Comparison of ENCODE assay signal across 2 cellular contexts in genomic region chr1:21997891-21998623, GRCh38.
TF ChIP-seq lines count a peak whose summit lies in the region.

No MANE protein-coding gene starts in this region.

TF ChIP-seq in K562, 482 proteins besides CTCF, POLR2A, EP300 and RAD21:
- TF ChIP-seq ZNF239 (CRISPR knock-in tag; IDR thresholded peaks at IDR 0.05) (peak; percentile 92), RBM25 (IDR thresholded peaks at IDR 0.05; ENCODE audit: low read depth, low read length, severe bottlenecking) (peak; percentile 66)

TF ChIP-seq in endothelial cell of umbilical vein, 7 proteins besides CTCF, POLR2A, EP300 and RAD21:
- TF ChIP-seq JUN (IDR thresholded peaks at IDR 0.05; ENCODE audit: borderline replicate concordance, insufficient read depth, insufficient read length, low read depth) (peak; percentile 39), FOS (IDR thresholded peaks at IDR 0.05; ENCODE audit: borderline replicate concordance, insufficient read depth, low read length) (peak; percentile 37), GATA2 (IDR thresholded peaks at IDR 0.05; ENCODE audit: insufficient read depth, insufficient read length, low read depth, low read length) (peak; percentile 34), POLR2AphosphoS5 (IDR thresholded peaks at IDR 0.05; ENCODE audit: insufficient read depth, low read depth, low read length) (peak; percentile 20)
